14 cellular contexts compared by ENCODE assay signal in the genomic region with DNA sequence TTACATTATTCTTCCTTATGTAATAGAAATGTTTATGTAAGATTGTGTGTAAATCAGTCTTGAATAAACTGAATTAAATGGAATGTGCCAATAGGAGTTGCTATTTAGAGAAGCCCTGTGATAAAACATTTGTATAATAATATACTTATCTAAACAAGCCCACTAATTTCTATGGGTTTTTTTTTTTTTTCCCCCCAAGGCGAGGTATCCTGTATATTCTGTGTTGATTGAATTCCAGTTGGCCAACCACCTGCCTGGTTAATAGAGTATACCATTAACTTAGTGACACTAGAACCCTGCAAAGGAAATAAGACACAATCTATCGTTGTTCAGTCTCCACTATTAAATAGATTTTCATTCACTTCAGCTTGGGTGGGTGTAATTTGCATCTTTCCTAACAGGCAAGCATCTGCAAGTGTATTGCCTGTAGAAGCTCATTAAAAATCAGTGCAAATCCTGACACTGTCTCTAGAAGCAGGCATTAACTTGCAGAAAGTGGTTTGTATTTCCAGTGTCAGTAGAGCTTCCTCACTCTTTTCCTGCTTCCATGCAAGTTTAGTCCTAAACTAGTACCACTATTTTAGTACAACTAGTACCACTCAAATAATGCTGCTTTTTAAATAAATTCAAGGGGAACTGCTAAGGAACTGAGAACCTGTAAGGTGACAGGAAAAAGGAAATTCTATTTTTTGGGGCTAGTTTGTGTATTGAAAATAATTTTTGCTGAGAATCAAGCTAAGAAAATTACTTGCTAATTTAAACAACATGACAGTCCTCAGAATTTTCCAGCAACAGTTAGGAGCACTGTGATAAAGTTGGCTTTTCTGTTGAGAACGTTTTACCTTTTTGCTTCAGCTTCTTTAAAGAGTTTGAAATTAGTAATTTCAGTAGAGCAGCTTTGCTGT.
A peak's percentile ranks its signal among the peaks of the same experiment; 100 is the strongest.
DNase-seq lines count a peak whose midpoint lies in the region; ATAC-seq and TF ChIP-seq lines count a peak whose summit lies in the region.
"Had no signal": no experiment of that assay in that cellular context is flagged by ENCODE, and none has a peak within 500 bp of the region (broad histone marks: within the 10 kb centered on the region; RNA-seq: fewer than 3 reads in every experiment).

No MANE protein-coding gene starts in this region.

- TF ChIP-seq CTCF in HEK293 (tag by site-specific recombination; IDR thresholded peaks at IDR 0.05) (no peak), hepatocyte (IDR thresholded peaks at IDR 0.05; ENCODE audit: poor library complexity) (no peak), smooth muscle cell (IDR thresholded peaks at IDR 0.05; ENCODE audit: borderline replicate concordance, insufficient read depth, poor library complexity, severe bottlenecking) (no peak), omental fat pad (IDR thresholded peaks at IDR 0.05) (no peak)

- H3K27me3 ChIP-seq in hepatocyte (no peaks in the 10 kb centered on the region), smooth muscle cell (ENCODE audit: low read depth) (no peaks in the 10 kb centered on the region)
- H3K27me3 ChIP-seq: thyroid gland had no signal

- WGBS in hepatocyte (ENCODE audit: low lambda C conversion rate, missing lambda C conversion rate) = 31% methylated on average over 3 of the region's 3 CpGs
- WGBS in smooth muscle cell (ENCODE audit: low lambda C conversion rate) = 45% methylated on average over 3 of the region's 3 CpGs

- no peak overlapping the region for H3K27ac Mint-ChIP-seq in activated T-helper 17 cell treated with anti-CD3 and anti-CD28 coated beads, Interleukin-2, amount 50 U/mL, for 72 hours
- H3K27ac Mint-ChIP-seq: activated CD4-positive, alpha-beta memory T cell treated with anti-CD3 and anti-CD28 coated beads for 36 hours; T-helper 1 cell treated with Interleukin-12 subunit alpha and Interleukin-12 subunit beta and Interleukin-4 antibody, amounts not matched to agents 30 μg/mL and 1 μg/mL, for 36 hours had no signal

- no peak overlapping the region for H3K4me3 Mint-ChIP-seq in activated T-helper 17 cell treated with anti-CD3 and anti-CD28 coated beads, Interleukin-2, amount 50 U/mL, for 72 hours
- H3K4me3 Mint-ChIP-seq: activated CD4-positive, alpha-beta memory T cell treated with anti-CD3 and anti-CD28 coated beads for 36 hours; H9; T-helper 1 cell treated with Interleukin-12 subunit alpha and Interleukin-12 subunit beta and Interleukin-4 antibody, amounts not matched to agents 30 μg/mL and 1 μg/mL, for 36 hours had no signal

- H3F3A ChIP-seq in smooth muscle cell (ENCODE audit: low read depth) = no peaks in the 10 kb centered on the region

- peaks cover 43% of the 10 kb centered on the region for H3K4me1 Mint-ChIP-seq in activated T-helper 17 cell treated with anti-CD3 and anti-CD28 coated beads, Interleukin-2, amount 50 U/mL, for 72 hours

- H3K36me3 ChIP-seq in HEK293 (ENCODE audit: control insufficient read depth in 2 of 2, insufficient read depth in 1 of 2, low read length in 2 of 2) = no peaks in the 10 kb centered on the region
- no peaks in the 10 kb centered on the region for H3K36me3 ChIP-seq in hepatocyte (replicated peaks; ENCODE audit: insufficient read depth, low read depth)
- H3K36me3 ChIP-seq in smooth muscle cell (ENCODE audit: low read depth) = no peaks in the 10 kb centered on the region
- H3K36me3 ChIP-seq: thyroid gland had no signal

- H2AFZ ChIP-seq in hepatocyte = no peak overlapping the region
- no peak overlapping the region for H2AFZ ChIP-seq in smooth muscle cell (ENCODE audit: low read depth)

- H3K36me3 Mint-ChIP-seq in activated T-helper 17 cell treated with anti-CD3 and anti-CD28 coated beads, Interleukin-2, amount 50 U/mL, for 72 hours (ENCODE audit: low read depth) = no peaks in the 10 kb centered on the region
- H3K36me3 Mint-ChIP-seq: activated CD4-positive, alpha-beta memory T cell treated with anti-CD3 and anti-CD28 coated beads for 36 hours had no signal

- H3K4me1 ChIP-seq in HEK293 (ENCODE audit: control insufficient read depth, insufficient read depth, low read length) (peaks cover 14% of the 10 kb centered on the region), hepatocyte (ENCODE audit: insufficient read depth) (peaks cover 39% of the 10 kb centered on the region), smooth muscle cell (ENCODE audit: low read depth) (peaks cover 19% of the 10 kb centered on the region)

- H3K27ac ChIP-seq in HEK293 (ENCODE audit: extremely low read depth, low read depth, low read length) (no peak overlapping the region), hepatocyte (no peak overlapping the region), smooth muscle cell (ENCODE audit: low read depth) (peak overlapping the region; percentile 38)
- H3K27ac ChIP-seq: thyroid gland had no signal

- H4K20me1 ChIP-seq in hepatocyte (ENCODE audit: insufficient read depth, poor library complexity, severe bottlenecking) (peaks cover 9% of the 10 kb centered on the region), smooth muscle cell (ENCODE audit: low read depth) (peaks cover 77% of the 10 kb centered on the region)

- H3K9me2 ChIP-seq in hepatocyte (replicated peaks; ENCODE audit: insufficient read depth) = no peaks in the 10 kb centered on the region

- no peak overlapping the region for H3K9ac ChIP-seq in smooth muscle cell (ENCODE audit: low read depth)

- H3K27me3 Mint-ChIP-seq in activated T-helper 17 cell treated with anti-CD3 and anti-CD28 coated beads, Interleukin-2, amount 50 U/mL, for 72 hours = no peaks in the 10 kb centered on the region
- H3K27me3 Mint-ChIP-seq: activated CD4-positive, alpha-beta memory T cell treated with anti-CD3 and anti-CD28 coated beads for 36 hours had no signal

- H3K79me2 ChIP-seq in hepatocyte (peaks cover 91% of the 10 kb centered on the region), smooth muscle cell (ENCODE audit: low read depth) (peaks cover 75% of the 10 kb centered on the region)

- H3K9me3 Mint-ChIP-seq in activated T-helper 17 cell treated with anti-CD3 and anti-CD28 coated beads, Interleukin-2, amount 50 U/mL, for 72 hours = no peaks in the 10 kb centered on the region
- H3K9me3 Mint-ChIP-seq: activated CD4-positive, alpha-beta memory T cell treated with anti-CD3 and anti-CD28 coated beads for 36 hours; H9; T-helper 1 cell treated with Interleukin-12 subunit alpha and Interleukin-12 subunit beta and Interleukin-4 antibody, amounts not matched to agents 30 μg/mL and 1 μg/mL, for 36 hours had no signal

- no peaks in the 10 kb centered on the region for H3K9me3 ChIP-seq in HEK293 (ENCODE audit: control insufficient read depth, insufficient read depth, low read depth, low read length)
- H3K9me3 ChIP-seq in hepatocyte (ENCODE audit: low read depth) = no peaks in the 10 kb centered on the region
- H3K9me3 ChIP-seq in smooth muscle cell (replicated peaks; ENCODE audit: low read depth) = no peaks in the 10 kb centered on the region
- H3K9me3 ChIP-seq: thyroid gland had no signal

- peak; percentile 51 for DNase-seq in NCI-H82 treated with DMSO at 0.1 percent for 48 hours (lab: John Stamatoyannopoulos, UW; ENCODE audit: unreplicated experiment)
- no peak for DNase-seq in hepatocyte (ENCODE audit: low spot score)
- no peak for DNase-seq in smooth muscle cell (lab: John Stamatoyannopoulos, UW; ENCODE audit: unreplicated experiment)
- no peak for DNase-seq in GDM1 (lab: John Stamatoyannopoulos, UW)
- no peak for DNase-seq in omental fat pad (ENCODE audit: low spot score)
- DNase-seq: activated CD4-positive, alpha-beta memory T cell treated with anti-CD3 and anti-CD28 coated beads for 36 hours; Calu3; H9; OCI-M1 had no signal

- CTCF ChIA-PET in HEK293 (lab: Yijun Ruan, JAX) = interaction anchor here (0.7 kb wide), 1 partner anchor 128 kb away, joined by 3 read pairs; no protein-coding TSS in a partner anchor

- H3K4me3 ChIP-seq in HEK293 (ENCODE audit: low read depth, low read length) (no peak overlapping the region), hepatocyte (no peak overlapping the region), smooth muscle cell (peak overlapping the region; percentile 12)
- H3K4me3 ChIP-seq: thyroid gland had no signal

- ATAC-seq in GM19035 (IDR thresholded peaks at IDR 0.05; ENCODE audit: unreplicated experiment) (no peak), omental fat pad (ENCODE audit: low FRiP score) (no peak)
- no peak for ATAC-seq in activated T-helper 17 cell treated with anti-CD3 and anti-CD28 coated beads, Interleukin-2, amount 50 U/mL, for 72 hours (replicated peaks)

- H3K4me2 ChIP-seq in hepatocyte (peak overlapping the region; percentile 60), smooth muscle cell (peak overlapping the region; percentile 73)

- POLR2A ChIA-PET in HEK293 (lab: Yijun Ruan, JAX) = no interaction called here

TF ChIP-seq in HEK293, 187 proteins besides CTCF, POLR2A, EP300 and RAD21:
- TF ChIP-seq PRDM6 (tag by site-specific recombination; IDR thresholded peaks at IDR 0.05) (peak; percentile 37; the same call in 1 of the 2 replicates), ZNF664 (tag by site-specific recombination; IDR thresholded peaks at IDR 0.05) (peak; percentile 75; the same call in 1 of the 2 replicates), SCRT2 (tag by site-specific recombination; IDR thresholded peaks at IDR 0.05) (0 out of 2 replicates have a peak, but pooled peaks have one; percentile 20), FEZF1 (tag by site-specific recombination; IDR thresholded peaks at IDR 0.05) (no peak), ZNF394 (tag by site-specific recombination; IDR thresholded peaks at IDR 0.05; ENCODE audit: borderline replicate concordance) (0 out of 2 replicates have a peak, but pooled peaks have one; percentile 35)
